In the genomic region with DNA sequence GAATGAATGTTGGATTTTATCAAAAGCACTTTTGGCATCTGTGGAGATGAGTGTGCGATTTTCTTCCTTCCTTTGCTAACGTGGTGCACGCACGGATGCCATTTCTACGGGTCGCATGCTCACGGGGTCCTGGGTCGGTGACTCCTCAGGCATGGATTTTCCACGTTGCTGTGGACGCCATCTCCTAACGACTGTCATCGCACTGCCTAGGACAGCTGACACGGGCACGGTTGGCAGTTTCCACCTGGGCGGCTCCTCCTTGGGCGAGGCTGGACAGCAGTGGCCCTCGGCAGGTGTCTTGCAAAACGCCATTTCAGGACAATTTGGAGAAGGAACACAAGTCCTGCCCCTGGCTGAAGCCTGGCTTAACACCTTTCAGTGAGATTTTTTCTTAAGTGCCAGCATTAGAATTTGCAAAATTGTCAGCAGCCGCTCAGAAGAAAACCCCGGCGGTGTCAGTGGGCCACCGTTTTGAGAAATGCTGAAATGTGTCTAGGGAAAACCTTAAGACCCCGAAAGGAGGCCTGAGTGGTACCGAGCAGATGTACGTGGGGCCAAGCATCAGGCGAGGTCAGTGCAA, we compare ENCODE assay signal across 23 cellular contexts. TPM values are rescaled to one million over a fixed set of nuclear protein-coding genes. Genes with fewer than 3 reads are reported as not detected.
"Had no signal": no experiment of that assay in that cellular context is flagged by ENCODE, and none has a peak within 500 bp of the region (broad histone marks: within the 10 kb centered on the region; RNA-seq: fewer than 3 reads in every experiment).

No MANE protein-coding gene starts in this region.

- DNase-seq: activated CD4-positive, alpha-beta T cell treated with anti-CD3 and anti-CD28 coated beads, Interleukin-2, amount 10 ng/mL, durations not matched to agents 7 days and 5 days; activated CD4-positive, CD25-positive, alpha-beta regulatory T cell treated with anti-CD3 and anti-CD28 coated beads, Interleukin-2, amount 50 U/mL, for 72 hours; activated CD8-positive, alpha-beta T cell treated with anti-CD3 and anti-CD28 coated beads, Interleukin-2, amount 10 ng/mL, durations not matched to agents 7 days and 5 days; activated naive CD8-positive, alpha-beta T cell treated with anti-CD3 and anti-CD28 coated beads, Interleukin-2, amount 50 U/mL, for 24 hours; activated T-cell treated with anti-CD3 and anti-CD28 coated beads, Interleukin-2, amount 50 U/mL, for 24 hours; amygdala; central memory CD4-positive, alpha-beta T cell; dermis blood vessel endothelial cell; effector CD8-positive, alpha-beta T cell; esophagus squamous epithelium; foreskin melanocyte; heart right ventricle; left ventricle myocardium inferior; stimulated activated CD4-positive, alpha-beta T cell treated with anti-CD3 and anti-CD28 coated beads, Interleukin-2, amount 100 ng/mL, for 48 hours; stimulated activated naive CD4-positive, alpha-beta T cell treated with Interleukin-2 at 50 U/mL for 16 hours; T-helper 2 cell; testis; transverse colon had no signal

- H3K4me1 ChIP-seq: breast epithelium, transverse colon had no signal

- H3K4me3 Mint-ChIP-seq: activated CD4-positive, alpha-beta T cell treated with anti-CD3 and anti-CD28 coated beads, Interleukin-2, amount 10 ng/mL, durations not matched to agents 7 days and 5 days; activated CD8-positive, alpha-beta T cell treated with anti-CD3 and anti-CD28 coated beads, Interleukin-2, amount 10 ng/mL, durations not matched to agents 7 days and 5 days; activated naive CD4-positive, alpha-beta T cell treated with anti-CD3 and anti-CD28 coated beads, Interleukin-2, amount 50 U/mL, for 24 hours; activated naive CD8-positive, alpha-beta T cell treated with anti-CD3 and anti-CD28 coated beads, Interleukin-2, amount 50 U/mL, for 24 hours; activated T-cell treated with anti-CD3 and anti-CD28 coated beads, Interleukin-2, amount 50 U/mL, for 24 hours; nephron had no signal

- H3K9me3 Mint-ChIP-seq: activated CD4-positive, alpha-beta T cell treated with anti-CD3 and anti-CD28 coated beads, Interleukin-2, amount 10 ng/mL, durations not matched to agents 7 days and 5 days; activated naive CD4-positive, alpha-beta T cell treated with anti-CD3 and anti-CD28 coated beads, Interleukin-2, amount 50 U/mL, for 24 hours; activated naive CD8-positive, alpha-beta T cell treated with anti-CD3 and anti-CD28 coated beads, Interleukin-2, amount 50 U/mL, for 24 hours; activated T-cell treated with anti-CD3 and anti-CD28 coated beads, Interleukin-2, amount 50 U/mL, for 24 hours; nephron had no signal

- H3K9me3 ChIP-seq: breast epithelium, esophagus squamous epithelium, heart right ventricle, left ventricle myocardium inferior, right atrium auricular region, testis, transverse colon had no signal

- H3K27me3 ChIP-seq: right atrium auricular region, testis had no signal

- H3K4me3 ChIP-seq: breast epithelium, esophagus squamous epithelium, heart right ventricle, left ventricle myocardium inferior, right atrium auricular region, testis, transverse colon had no signal

- H3K27ac Mint-ChIP-seq: activated CD4-positive, alpha-beta T cell treated with anti-CD3 and anti-CD28 coated beads, Interleukin-2, amount 10 ng/mL, durations not matched to agents 7 days and 5 days; activated naive CD4-positive, alpha-beta T cell treated with anti-CD3 and anti-CD28 coated beads, Interleukin-2, amount 50 U/mL, for 24 hours; activated naive CD8-positive, alpha-beta T cell treated with anti-CD3 and anti-CD28 coated beads, Interleukin-2, amount 50 U/mL, for 24 hours; activated T-cell treated with anti-CD3 and anti-CD28 coated beads, Interleukin-2, amount 50 U/mL, for 24 hours; nephron had no signal

- H3K27ac ChIP-seq: breast epithelium, epithelial cell of prostate, esophagus squamous epithelium, heart right ventricle, left ventricle myocardium inferior, right atrium auricular region, testis, transverse colon had no signal

- H3K4me1 Mint-ChIP-seq: activated CD4-positive, alpha-beta T cell treated with anti-CD3 and anti-CD28 coated beads, Interleukin-2, amount 10 ng/mL, durations not matched to agents 7 days and 5 days; activated naive CD4-positive, alpha-beta T cell treated with anti-CD3 and anti-CD28 coated beads, Interleukin-2, amount 50 U/mL, for 24 hours; nephron had no signal

- H3K36me3 ChIP-seq: breast epithelium, esophagus squamous epithelium, heart right ventricle, left ventricle myocardium inferior, right atrium auricular region, transverse colon had no signal

- H3K27me3 Mint-ChIP-seq: activated CD4-positive, alpha-beta T cell treated with anti-CD3 and anti-CD28 coated beads, Interleukin-2, amount 10 ng/mL, durations not matched to agents 7 days and 5 days; activated naive CD4-positive, alpha-beta T cell treated with anti-CD3 and anti-CD28 coated beads, Interleukin-2, amount 50 U/mL, for 24 hours; activated naive CD8-positive, alpha-beta T cell treated with anti-CD3 and anti-CD28 coated beads, Interleukin-2, amount 50 U/mL, for 24 hours; activated T-cell treated with anti-CD3 and anti-CD28 coated beads, Interleukin-2, amount 50 U/mL, for 24 hours had no signal

- ATAC-seq: activated CD8-positive, alpha-beta T cell treated with anti-CD3 and anti-CD28 coated beads, Interleukin-2, amount 10 ng/mL, durations not matched to agents 7 days and 5 days; activated naive CD8-positive, alpha-beta T cell treated with anti-CD3 and anti-CD28 coated beads, Interleukin-2, amount 50 U/mL, for 24 hours; heart right ventricle had no signal

- H3K36me3 Mint-ChIP-seq: activated naive CD4-positive, alpha-beta T cell treated with anti-CD3 and anti-CD28 coated beads, Interleukin-2, amount 50 U/mL, for 24 hours had no signal

RNA-seq across cellular contexts. Expression of gene BRSK2, which starts 45.6 kb away (rescaled TPM):
- total RNA-seq: activated CD4-positive, alpha-beta T cell treated with anti-CD3 and anti-CD28 coated beads, Interleukin-2, amount 10 ng/mL, durations not matched to agents 7 days and 5 days had no signal
